Comparison of ENCODE assay signal across 7 cellular contexts in genomic region chr3:190514163-190515153, GRCh38. TPM values are rescaled to one million over a fixed set of nuclear protein-coding genes. Genes with fewer than 3 reads are reported as not detected.
A peak's percentile ranks its signal among the peaks of the same experiment; 100 is the strongest.
DNase-seq lines count a peak whose midpoint lies in the region; ATAC-seq and TF ChIP-seq lines count a peak whose summit lies in the region.

No MANE protein-coding gene starts in this region.

- H2AFZ ChIP-seq in smooth muscle cell (ENCODE audit: low read depth): peak overlapping the region; percentile 90

- H3K9me3 ChIP-seq in HUES64 (ENCODE audit: insufficient read depth, low read depth, low read length) (no peaks in the 10 kb centered on the region), WERI-Rb-1 (ENCODE audit: severe bottlenecking) (no peaks in the 10 kb centered on the region), smooth muscle cell (replicated peaks; ENCODE audit: low read depth) (no peaks in the 10 kb centered on the region)

- ATAC-seq in GM18505 (IDR thresholded peaks at IDR 0.05; ENCODE audit: unreplicated experiment) (peak; percentile 24), HG03571 (IDR thresholded peaks at IDR 0.05; ENCODE audit: unreplicated experiment) (no peak)

- DNase-seq in WERI-Rb-1 (peak; percentile 8), cerebellum (ENCODE audit: low spot score) (peak; percentile 11), kidney epithelial cell (ENCODE audit: low read depth) (no peak), smooth muscle cell (lab: John Stamatoyannopoulos, UW; ENCODE audit: unreplicated experiment) (peak; percentile 42)

- peaks cover 34% of the 10 kb centered on the region for H3K79me2 ChIP-seq in smooth muscle cell (ENCODE audit: low read depth)

- no peaks in the 10 kb centered on the region for H3K4me1 ChIP-seq in HUES64 (ENCODE audit: insufficient read depth, low read length)
- H3K4me1 ChIP-seq in smooth muscle cell (ENCODE audit: low read depth): peaks cover 4% of the 10 kb centered on the region

- no peak for TF ChIP-seq CTCF in WERI-Rb-1 (IDR thresholded peaks at IDR 0.05; ENCODE audit: low read depth, low read length)
- no peak for TF ChIP-seq CTCF in kidney epithelial cell (IDR thresholded peaks at IDR 0.05; ENCODE audit: insufficient read depth, low read length, poor library complexity, severe bottlenecking)
- TF ChIP-seq CTCF in smooth muscle cell (IDR thresholded peaks at IDR 0.05; ENCODE audit: borderline replicate concordance, insufficient read depth, poor library complexity, severe bottlenecking): no peak

- H3K9ac ChIP-seq in HUES64 (ENCODE audit: low read depth, low read length) (peak overlapping the region; percentile 43; the same call in 1 of the 2 replicates), smooth muscle cell (ENCODE audit: low read depth) (peak overlapping the region; percentile 77)

- no peaks in the 10 kb centered on the region for H3K36me3 ChIP-seq in HUES64 (ENCODE audit: insufficient read depth, low read length)
- no peaks in the 10 kb centered on the region for H3K36me3 ChIP-seq in WERI-Rb-1
- no peaks in the 10 kb centered on the region for H3K36me3 ChIP-seq in kidney epithelial cell (ENCODE audit: control insufficient read depth, insufficient read depth, low read length)
- H3K36me3 ChIP-seq in smooth muscle cell (ENCODE audit: low read depth): no peaks in the 10 kb centered on the region

- 5% methylated on average over 44 of the region's 44 CpGs for WGBS in HUES64
- under 1% methylated on average over 41 of the region's 44 CpGs for WGBS in smooth muscle cell (ENCODE audit: low lambda C conversion rate)

- H4K20me1 ChIP-seq in smooth muscle cell (ENCODE audit: low read depth): no peaks in the 10 kb centered on the region

- peak overlapping the region; percentile 97 for H3K4me3 ChIP-seq in HUES64 (ENCODE audit: low read length)
- peak overlapping the region; percentile 74 for H3K4me3 ChIP-seq in WERI-Rb-1 (ENCODE audit: low read depth, low read length)
- peak overlapping the region; percentile 89 for H3K4me3 ChIP-seq in kidney epithelial cell (ENCODE audit: low read depth, low read length)
- peak overlapping the region; percentile 83 for H3K4me3 ChIP-seq in smooth muscle cell

- TF ChIP-seq POLR2A in GM18505 (IDR thresholded peaks at IDR 0.05; ENCODE audit: borderline replicate concordance, extremely low read depth, insufficient read depth, insufficient read length): no peak

- H3K27ac ChIP-seq in HUES64 (ENCODE audit: low read depth, low read length): no peak overlapping the region
- H3K27ac ChIP-seq in WERI-Rb-1: no peak overlapping the region
- H3K27ac ChIP-seq in smooth muscle cell (ENCODE audit: low read depth): peak overlapping the region; percentile 69

- H3K4me2 ChIP-seq in smooth muscle cell: peak overlapping the region; percentile 95

- peaks cover 6% of the 10 kb centered on the region for H3F3A ChIP-seq in smooth muscle cell (ENCODE audit: low read depth)

- peaks cover 65% of the 10 kb centered on the region for H3K27me3 ChIP-seq in HUES64 (ENCODE audit: insufficient read depth, low read length)
- H3K27me3 ChIP-seq in WERI-Rb-1 (ENCODE audit: insufficient read depth, low read depth, severe bottlenecking): no peaks in the 10 kb centered on the region
- H3K27me3 ChIP-seq in kidney epithelial cell (ENCODE audit: control insufficient read depth, insufficient read depth, low read length): no peaks in the 10 kb centered on the region
- H3K27me3 ChIP-seq in smooth muscle cell (ENCODE audit: low read depth): peaks cover 24% of the 10 kb centered on the region

RNA-seq across cellular contexts. Expression of gene IL1RAP, which starts 0.6 kb away (rescaled TPM):
- 1.4 TPM for polyA plus RNA-seq in HUES64 (2013, experiment 1 of 2)
- polyA plus RNA-seq in HUES64 (2013, experiment 2 of 2): 2.0 TPM
- total RNA-seq in cerebellum: 6.4 TPM
- total RNA-seq in kidney epithelial cell: 10.8 and 13.9 TPM in 2 replicates
- total RNA-seq in smooth muscle cell: 49.1 and 53.5 TPM in 2 replicates
- 13.5 and 16.5 TPM in 2 replicates for polyA plus RNA-seq in smooth muscle cell
